ENCODE assay signal across 1 cellular context in genomic region chr2:118670868-118671267, GRCh38.
TF ChIP-seq lines count a peak whose summit lies in the region.

No MANE protein-coding gene starts in this region.

TF ChIP-seq in SK-N-SH, 30 proteins besides CTCF, POLR2A, EP300 and RAD21 (continued from another document):
- TF ChIP-seq REST (IDR thresholded peaks at IDR 0.05; ENCODE audit: low read depth, low read length) (no peak), TEAD4 (IDR thresholded peaks at IDR 0.05; ENCODE audit: borderline replicate concordance, insufficient read depth) (peak; percentile 79; the same call in 1 of the 2 replicates), PBX3 (IDR thresholded peaks at IDR 0.05) (peak; percentile 97), RXRA (IDR thresholded peaks at IDR 0.05; ENCODE audit: borderline replicate concordance, low read depth) (peak; percentile 99), FOXM1 (IDR thresholded peaks at IDR 0.05; ENCODE audit: low read depth) (peak; percentile 66), CHD2 (IDR thresholded peaks at IDR 0.05; ENCODE audit: low read length, partially characterized antibody) (no peak), FOSL2 (IDR thresholded peaks at IDR 0.05; ENCODE audit: borderline replicate concordance, low read depth) (peak; percentile 23; the same call in 1 of the 2 replicates), FOXJ3 (CRISPR knock-in tag; IDR thresholded peaks at IDR 0.05) (no peak), SIN3A (IDR thresholded peaks at IDR 0.05; ENCODE audit: borderline replicate concordance, low read depth, low read length) (peak; percentile 80; the same call in 1 of the 2 replicates), EZH2phosphoT487 (IDR thresholded peaks at IDR 0.05; ENCODE audit: borderline replicate concordance, low read depth) (no peak), ELF1 (IDR thresholded peaks at IDR 0.05) (no peak)
